27 cellular contexts compared by ENCODE assay signal in genomic region chr4:29113960-29114359, GRCh38.
"Had no signal": no experiment of that assay in that cellular context is flagged by ENCODE, and none has a peak within 500 bp of the region (broad histone marks: within the 10 kb centered on the region; RNA-seq: fewer than 3 reads in every experiment).

No MANE protein-coding gene starts in this region.

- H3K4me1 Mint-ChIP-seq: endodermal cell had no signal

- H3K9me3 Mint-ChIP-seq: dendritic cell treated with granulocyte-macrophage colony-stimulating factor and Interleukin-4, amounts not matched to agents 40 ng/mL and 50 ng/mL, for 4 days; mesothelial cell of epicardium had no signal

- H3K4me3 Mint-ChIP-seq: dendritic cell treated with granulocyte-macrophage colony-stimulating factor and Interleukin-4, amounts not matched to agents 40 ng/mL and 50 ng/mL, for 4 days; effector memory CD8-positive, alpha-beta T cell; endodermal cell; mesothelial cell of epicardium had no signal

- H3K27me3 Mint-ChIP-seq: dendritic cell treated with granulocyte-macrophage colony-stimulating factor and Interleukin-4, amounts not matched to agents 40 ng/mL and 50 ng/mL, for 4 days; effector memory CD8-positive, alpha-beta T cell had no signal

- H3K27ac Mint-ChIP-seq: dendritic cell treated with granulocyte-macrophage colony-stimulating factor and Interleukin-4, amounts not matched to agents 40 ng/mL and 50 ng/mL, for 4 days; effector memory CD8-positive, alpha-beta T cell; endodermal cell; mesothelial cell of epicardium had no signal

- H3K36me3 Mint-ChIP-seq: mesothelial cell of epicardium had no signal

- H3K27me3 ChIP-seq: colonic mucosa, esophagus squamous epithelium, gastrocnemius medialis, heart right ventricle, left lung had no signal

- ATAC-seq: effector memory CD8-positive, alpha-beta T cell; esophagus mucosa; gastrocnemius medialis; heart right ventricle; left cardiac atrium; left lung; left ventricle myocardium superior; lower lobe of right lung; mucosa of descending colon had no signal

- FAIRE-seq: endometrium, islet of Langerhans, keratinocyte had no signal

- H3K9me3 ChIP-seq: colonic mucosa, gastrocnemius medialis, lower lobe of right lung had no signal

- H3K27ac ChIP-seq: colonic mucosa, epithelial cell of prostate, esophagus squamous epithelium, gastrocnemius medialis, heart right ventricle, left lung, lower lobe of right lung had no signal

- H3K4me3 ChIP-seq: colonic mucosa, esophagus squamous epithelium, gastrocnemius medialis, heart right ventricle, left lung, lower lobe of right lung, mucosa of descending colon had no signal

- DNase-seq: colonic mucosa; cortex of kidney; effector CD8-positive, alpha-beta T cell; effector memory CD8-positive, alpha-beta T cell; endodermal cell; erythroblast; esophagus squamous epithelium; foreskin fibroblast; foreskin melanocyte; gastrocnemius medialis; glutamatergic neuron; head of caudate nucleus; heart right ventricle; hippocampal formation; left cardiac atrium; left lung; left ventricle myocardium superior; lower lobe of right lung; mesenchymal stem cell; mucosa of descending colon had no signal

- H3K4me1 ChIP-seq: colonic mucosa, esophagus squamous epithelium, gastrocnemius medialis, heart right ventricle, left lung, lower lobe of right lung had no signal

- H3K36me3 ChIP-seq: colonic mucosa, esophagus squamous epithelium, gastrocnemius medialis, heart right ventricle, left lung, lower lobe of right lung had no signal
